Comparison of ENCODE assay signal across 8 cellular contexts in the genomic region with DNA sequence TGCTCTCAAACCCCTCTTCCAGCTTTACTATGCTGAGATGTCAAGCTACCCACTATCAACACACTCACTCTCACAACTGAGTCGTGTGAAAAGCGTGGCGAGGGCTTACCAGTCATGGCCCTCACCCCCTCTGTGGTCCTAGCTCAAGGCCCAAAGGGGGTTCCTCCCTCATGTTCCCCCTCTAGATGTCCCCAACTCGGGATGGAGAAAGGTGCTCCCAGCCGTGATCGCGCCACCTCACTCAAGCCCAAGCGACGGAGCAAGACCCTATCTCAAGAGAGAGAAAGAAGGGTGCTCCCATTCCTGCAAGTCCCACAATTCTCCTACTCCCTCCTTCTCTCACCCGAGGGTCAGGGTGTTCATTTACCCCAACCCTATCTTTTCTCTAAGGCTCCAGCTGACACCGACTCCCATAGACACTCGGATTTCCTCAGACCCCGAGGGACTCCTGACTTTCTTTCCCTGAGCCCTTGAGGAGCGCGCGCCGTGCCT. TPM values are rescaled to one million over a fixed set of nuclear protein-coding genes. Genes with fewer than 3 reads are reported as not detected.
DNase-seq lines count a peak whose midpoint lies in the region; ATAC-seq, FAIRE-seq and TF ChIP-seq lines count a peak whose summit lies in the region.

No MANE protein-coding gene starts in this region.

- peaks cover 14% of the 10 kb centered on the region for H3K4me1 ChIP-seq in KMS-11 (ENCODE audit: low read depth, poor library complexity, severe bottlenecking)
- H3K4me1 ChIP-seq in mucosa of rectum (ENCODE audit: control insufficient read depth in 2 of 2, insufficient read depth in 2 of 2, low read length in 2 of 2): peaks cover 5 to 6% of the 10 kb centered on the region in 2 donors

- H3K9me3 ChIP-seq in mucosa of rectum (ENCODE audit: control insufficient read depth in 2 of 2, low read length in 2 of 2): no peaks in the 10 kb centered on the region

- DNase-seq in AG09309 (ENCODE audit: low read depth) (no peak), bronchial epithelial cell (ENCODE audit: low read depth) (no peak), left colon (no peak), NCI-H1092 treated with DMSO at 0.1 percent for 48 hours (lab: John Stamatoyannopoulos, UW) (no peak)

- intact Hi-C loops in left colon (cut with DNase I, micrococcal nuclease): no loop called here

- H3K79me2 ChIP-seq in KMS-11 (ENCODE audit: insufficient read depth, low read depth): peaks cover 10% of the 10 kb centered on the region; the same call in 1 of the 2 replicates

- ATAC-seq in left colon (no peak), HG03175 (IDR thresholded peaks at IDR 0.05; ENCODE audit: unreplicated experiment) (no peak), HG02623 (IDR thresholded peaks at IDR 0.05; ENCODE audit: unreplicated experiment) (no peak)

- H3K36me3 ChIP-seq in KMS-11 (ENCODE audit: insufficient read depth) (no peaks in the 10 kb centered on the region), bronchial epithelial cell (ENCODE audit: control insufficient read depth, insufficient read depth, low read length) (no peaks in the 10 kb centered on the region), mucosa of rectum (ENCODE audit: control insufficient read depth in 2 of 2, insufficient read depth in 2 of 2, low read length in 2 of 2) (peaks cover 0 to 3% of the 10 kb centered on the region in 2 donors)

- peak overlapping the region; percentile 89 for H3K4me2 ChIP-seq in KMS-11

- TF ChIP-seq CTCF in AG09309 (IDR thresholded peaks at IDR 0.05; ENCODE audit: control insufficient read depth, insufficient read depth, low read depth, low read length, missing control alignments): no peak
- no peak for TF ChIP-seq CTCF in KMS-11 (conservative IDR thresholded peaks at IDR 0.05; ENCODE audit: low read depth, low read length)
- TF ChIP-seq CTCF in bronchial epithelial cell (IDR thresholded peaks at IDR 0.05; ENCODE audit: insufficient read depth, low read length, severe bottlenecking): no peak

- H3K27ac ChIP-seq in KMS-11 (peak overlapping the region; percentile 57; the same call in 1 of the 2 replicates), mucosa of rectum (ENCODE audit: low read depth in 2 of 2, low read length in 2 of 2) (peak overlapping the region in 1 of 2 donors; percentile 56)

- H3K27me3 ChIP-seq in KMS-11 (ENCODE audit: insufficient read depth, low read depth) (no peaks in the 10 kb centered on the region), bronchial epithelial cell (ENCODE audit: control insufficient read depth, insufficient read depth, low read length) (no peaks in the 10 kb centered on the region), mucosa of rectum (ENCODE audit: control insufficient read depth in 2 of 2, insufficient read depth in 2 of 2, low read length in 2 of 2) (no peaks in the 10 kb centered on the region)

- peak overlapping the region; percentile 88 for H2AFZ ChIP-seq in KMS-11 (ENCODE audit: low read depth)

- H3K4me3 ChIP-seq in AG09309 (ENCODE audit: control insufficient read depth, low read depth, low read length): peak overlapping the region; percentile 88
- peak overlapping the region; percentile 46 for H3K4me3 ChIP-seq in KMS-11 (IDR thresholded peaks at IDR 0.05; ENCODE audit: insufficient read depth, low read depth, low read length)
- peak overlapping the region; percentile 74 for H3K4me3 ChIP-seq in bronchial epithelial cell (ENCODE audit: low read depth, low read length)
- H3K4me3 ChIP-seq in mucosa of rectum (ENCODE audit: low read length in 2 of 2): peak overlapping the region; percentile 85 to 99

- FAIRE-seq in bronchial epithelial cell (lab: Jason Lieb, UNC): no peak

- H3K9ac ChIP-seq in KMS-11: peak overlapping the region; percentile 82
- H3K9ac ChIP-seq in mucosa of rectum (ENCODE audit: low read depth in 1 of 2, low read length in 2 of 2): peak overlapping the region; percentile 77 to 84

- no peaks in the 10 kb centered on the region for H4K20me1 ChIP-seq in KMS-11 (ENCODE audit: insufficient read depth)

RNA-seq across cellular contexts. Expression of gene SLC38A9, which starts 0.5 kb away (rescaled TPM):
- total RNA-seq in bronchial epithelial cell: 30.7 and 32.4 TPM in 2 replicates
- 10 to 100 TPM; 19.7 to 28.1 TPM for total RNA-seq in left colon

RNA-seq across cellular contexts. Expression of gene DDX4, which starts 26.3 kb away (rescaled TPM):
- total RNA-seq in bronchial epithelial cell (under 0.01 TPM in 1 of 2 replicates, not detected in the other), left colon (not detected)
